10 cellular contexts compared by ENCODE assay signal in the genomic region with DNA sequence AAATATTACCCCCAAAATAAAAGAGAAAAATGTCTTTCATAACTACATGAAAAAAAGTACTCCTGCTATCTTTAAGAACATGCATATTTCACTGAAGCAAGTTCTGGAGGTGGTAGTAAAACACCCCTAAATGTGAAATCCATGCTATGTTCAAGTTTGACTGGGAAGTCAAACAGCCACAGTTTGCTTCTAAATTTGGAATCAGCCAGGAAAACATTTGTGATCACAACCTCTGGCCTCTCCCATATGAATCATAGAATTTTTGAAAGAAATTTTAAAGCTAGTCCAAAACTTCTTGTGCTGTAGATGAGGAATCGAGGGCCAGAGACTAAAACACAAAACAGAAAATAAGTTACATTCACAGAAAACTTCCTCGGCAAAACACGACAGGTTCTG. TPM values are rescaled to one million over a fixed set of nuclear protein-coding genes. Genes with fewer than 3 reads are reported as not detected.
A peak's percentile ranks its signal among the peaks of the same experiment; 100 is the strongest.
DNase-seq lines count a peak whose midpoint lies in the region; ATAC-seq, FAIRE-seq and TF ChIP-seq lines count a peak whose summit lies in the region.
"Had no signal": no experiment of that assay in that cellular context is flagged by ENCODE, and none has a peak within 500 bp of the region (broad histone marks: within the 10 kb centered on the region; RNA-seq: fewer than 3 reads in every experiment).

No MANE protein-coding gene starts in this region.

- no peak for TF ChIP-seq POLR2A in H54 (IDR thresholded peaks at IDR 0.05; ENCODE audit: low read depth, low read length)
- TF ChIP-seq POLR2A in body of pancreas (IDR thresholded peaks at IDR 0.05): no peak

- no peaks in the 10 kb centered on the region for H3K9me3 ChIP-seq in body of pancreas

- H3K4me3 ChIP-seq in body of pancreas: no peak overlapping the region

- no peaks in the 10 kb centered on the region for H3K27me3 ChIP-seq in body of pancreas

- H3K4me1 ChIP-seq in body of pancreas: peaks cover 58% of the 10 kb centered on the region

- no peak for TF ChIP-seq CTCF in body of pancreas (IDR thresholded peaks at IDR 0.05)

- DNase-seq in H54 (ENCODE audit: insufficient read length, low spot score): no peak
- no peak for DNase-seq in body of pancreas
- DNase-seq in iris pigment epithelial cell (ENCODE audit: low read depth): peak; percentile 59
- peak; percentile 60 for DNase-seq in stromal cell of bone marrow (ENCODE audit: low read depth)
- no peak for DNase-seq in GDM1 (lab: John Stamatoyannopoulos, UW)
- DNase-seq in iPS-NIHi7 (ENCODE audit: extremely low spot score): no peak
- DNase-seq in stimulated activated CD4-positive, alpha-beta T cell treated with anti-CD3 and anti-CD28 coated beads, Interleukin-12 subunit alpha, Interleukin-12 subunit beta, amount 100 ng/mL, for 4 hours: no peak
- DNase-seq: activated naive CD8-positive, alpha-beta T cell treated with anti-CD3 and anti-CD28 coated beads, Interleukin-2, amount 10 ng/mL, durations not matched to agents 7 days and 5 days; GOT3 had no signal

- WGBS in body of pancreas, 2 donors: 47 to 63% methylated on average over 3 of the region's 3 CpGs

- H3K36me3 ChIP-seq in body of pancreas (replicated peaks in 1 of 2; ENCODE audit: insufficient read depth in 1 of 2, low read depth in 2 of 2): no peaks in the 10 kb centered on the region

- peak; percentile 27 for FAIRE-seq in H54 (lab: Jason Lieb, UNC)

- ATAC-seq in body of pancreas (no peak), HG03108 (IDR thresholded peaks at IDR 0.05; ENCODE audit: unreplicated experiment) (no peak)

- H3K27ac ChIP-seq in body of pancreas: peak overlapping the region in 3 of 4 donors; percentile 22 to 88 (median 80)

- intact Hi-C loops in body of pancreas (cut with DNase I): no loop called here

RNA-seq across cellular contexts. Expression of gene SORT1, which starts 6.6 kb away (rescaled TPM):
- total RNA-seq in body of pancreas: 10 to 100 TPM; 23.6 to 24.7 TPM

RNA-seq across cellular contexts. Expression of gene PSMA5, which starts 35.1 kb away (rescaled TPM):
- 1 to 10 TPM; 8.6 to 8.9 TPM for total RNA-seq in body of pancreas

Comparison
In these comparisons a context has a peak if more than half of its experiments do, and no peak if none do; other contexts are left out.
1. DNase-seq: peak in iris pigment epithelial cell (single experiment) and stromal cell of bone marrow (single experiment); none in H54 (single experiment), body of pancreas (0 of 4), GDM1 (single experiment), iPS-NIHi7 (single experiment) and stimulated activated CD4-positive, alpha-beta T cell treated with anti-CD3 and anti-CD28 coated beads, Interleukin-12 subunit alpha, Interleukin-12 subunit beta, amount 100 ng/mL, for 4 hours (single experiment).